8 cellular contexts compared by ENCODE assay signal in genomic region chr11:62880231-62880802, GRCh38. TPM values are rescaled to one million over a fixed set of nuclear protein-coding genes. Genes with fewer than 3 reads are reported as not detected.
DNase-seq lines count a peak whose midpoint lies in the region; ATAC-seq and TF ChIP-seq lines count a peak whose summit lies in the region.

No MANE protein-coding gene starts in this region.

- ATAC-seq in GM19043 (IDR thresholded peaks at IDR 0.05; ENCODE audit: low read depth, unreplicated experiment) (peak; percentile 12), WTC11 (peak; percentile 9), HG03469 (IDR thresholded peaks at IDR 0.05; ENCODE audit: unreplicated experiment) (no peak)

- DNase-seq in HK-2 (ENCODE audit: unreplicated experiment), result peak; percentile 36
- no peak for DNase-seq in WTC11 (ENCODE audit: low spot score)
- peak; percentile 75 to 86 for DNase-seq in fibroblast of lung (ENCODE audit: low read depth in 2 of 2)
- peak; percentile 24 for DNase-seq in neural crest cell (ENCODE audit: low read depth, low spot score)
- no peak for DNase-seq in activated CD4-positive, CD25-positive, alpha-beta regulatory T cell (lab: John Stamatoyannopoulos, UW)

- H2AFZ ChIP-seq in fibroblast of lung (ENCODE audit: low read length), result peak overlapping the region; percentile 6

- POLR2A ChIA-PET in WTC11 (lab: Charles Lee), result interaction anchor here (1.2 to 3.8 kb wide), 9 partner anchors 9 to 153 kb away, joined by 3 to 44 read pairs (median 7); partner anchors contain the start of genes HNRNPUL2, STX5, TMEM179B and TTC9C

- H3K4me3 Mint-ChIP-seq in WTC11 (peak overlapping the region; percentile 99), neural crest cell (peak overlapping the region; percentile 100)

- peaks cover 49% of the 10 kb centered on the region for H3K4me1 Mint-ChIP-seq in WTC11
- peaks cover 63% of the 10 kb centered on the region for H3K4me1 Mint-ChIP-seq in neural crest cell

- no peaks in the 10 kb centered on the region for H3K9me3 ChIP-seq in fibroblast of lung (ENCODE audit: control insufficient read depth, insufficient read depth, low read depth, low read length)

- H3K36me3 Mint-ChIP-seq in WTC11 (peaks cover 62% of the 10 kb centered on the region), neural crest cell (ENCODE audit: low read depth) (peaks cover 44% of the 10 kb centered on the region)

- H3K4me1 ChIP-seq in fibroblast of lung (ENCODE audit: control insufficient read depth, extremely low read depth, insufficient read depth, low read length), result peaks cover 23% of the 10 kb centered on the region

- no peaks in the 10 kb centered on the region for H3K27me3 ChIP-seq in fibroblast of lung (ENCODE audit: control insufficient read depth, insufficient read depth, low read length)

- H3K27me3 Mint-ChIP-seq in WTC11 (ENCODE audit: low read depth) (peaks cover 3% of the 10 kb centered on the region; the same call in 1 of the 2 replicates), neural crest cell (ENCODE audit: low read depth) (peaks cover 12% of the 10 kb centered on the region)

- peaks cover 2% of the 10 kb centered on the region for H4K20me1 ChIP-seq in fibroblast of lung (ENCODE audit: control insufficient read depth, extremely low read depth, insufficient read depth, low read length)

- peak overlapping the region; percentile 99 to 100 (median 99) for H3K4me3 ChIP-seq in fibroblast of lung (replicated peaks in 1 of 4; ENCODE audit: control extremely low read depth in 1 of 4, insufficient read depth in 1 of 4, low read depth in 3 of 4, low read length in 4 of 4)

- H3K79me2 ChIP-seq in fibroblast of lung (ENCODE audit: control insufficient read depth, insufficient read depth, low read length), result peaks cover 42% of the 10 kb centered on the region

- H3K27ac Mint-ChIP-seq in WTC11 (peak overlapping the region; percentile 100), neural crest cell (ENCODE audit: unreplicated experiment) (peak overlapping the region; percentile 98)

- H3K9me3 Mint-ChIP-seq in WTC11 (no peaks in the 10 kb centered on the region), neural crest cell (no peaks in the 10 kb centered on the region)

- H3K36me3 ChIP-seq in fibroblast of lung (ENCODE audit: control insufficient read depth, insufficient read depth, low read length), result peaks cover 22% of the 10 kb centered on the region

- CTCF ChIA-PET in WTC11 (lab: Charles Lee), result interaction anchor here (1.0 to 1.7 kb wide), 4 partner anchors 18 to 153 kb away, joined by 4 to 14 read pairs (median 6); partner anchors contain the start of genes HNRNPUL2 and TMEM179B

- H3K27ac ChIP-seq in C4-2B, result peak overlapping the region; percentile 91
- H3K27ac ChIP-seq in fibroblast of lung (ENCODE audit: insufficient read depth, low read length), result peak overlapping the region; percentile 100

- TF ChIP-seq CTCF in C4-2B (conservative IDR thresholded peaks at IDR 0.05) (no peak), WTC11 (IDR thresholded peaks at IDR 0.05) (no peak), fibroblast of lung (conservative IDR thresholded peaks at IDR 0.05 in 1 of 2, IDR thresholded peaks at IDR 0.05 in 1 of 2; ENCODE audit: low read depth in 1 of 2, low read length in 2 of 2) (no peak), neural crest cell (conservative IDR thresholded peaks at IDR 0.05) (no peak)

- peak overlapping the region; percentile 100 for H3K9ac ChIP-seq in fibroblast of lung (ENCODE audit: insufficient read depth, low read length)

- peak overlapping the region; percentile 98 for H3K4me2 ChIP-seq in fibroblast of lung (ENCODE audit: extremely low read depth, insufficient read depth, low read length)

TF ChIP-seq in WTC11, 78 proteins besides CTCF, POLR2A, EP300 and RAD21 (continues in another document):
- TF ChIP-seq PRRX2 (CRISPR knock-in tag; IDR thresholded peaks at IDR 0.05) (no peak), PRDM15 (CRISPR knock-in tag; IDR thresholded peaks at IDR 0.05) (no peak), CREB1 (CRISPR knock-in tag; IDR thresholded peaks at IDR 0.05) (no peak), STAT6 (CRISPR knock-in tag; conservative IDR thresholded peaks at IDR 0.05; ENCODE audit: low read depth) (no peak), MAX (CRISPR knock-in tag; IDR thresholded peaks at IDR 0.05) (no peak)

RNA-seq across cellular contexts. Expression of gene SLC3A2, which starts 0.4 kb away (rescaled TPM):
- 244 to 334 TPM (median 265 TPM) in 3 replicates for total RNA-seq in WTC11 (2021)
- total RNA-seq in fibroblast of lung, result 344 and 441 TPM in 2 replicates
- 91.2 and 132 TPM in 2 replicates for polyA plus RNA-seq in fibroblast of lung
- polyA plus RNA-seq in fibroblast of lung (2012), result 76.2 and 115 TPM in 2 replicates
- polyA minus RNA-seq in fibroblast of lung (ENCODE audit: low replicate concordance), result 118 and 198 TPM in 2 replicates
- total RNA-seq in neural crest cell, result 181 and 185 TPM in 2 replicates

RNA-seq across cellular contexts. Expression of gene CHRM1, which starts 40.8 kb away (rescaled TPM):
- total RNA-seq in WTC11 (2021), result not detected in 3 replicates
- total RNA-seq in fibroblast of lung, result not detected in 2 replicates
- polyA plus RNA-seq in fibroblast of lung, result not detected in 2 replicates
- not detected in 2 replicates for polyA plus RNA-seq in fibroblast of lung (2012)
- not detected in 2 replicates for polyA minus RNA-seq in fibroblast of lung (ENCODE audit: low replicate concordance)
- total RNA-seq in neural crest cell, result not detected in 2 replicates

RNA-seq across cellular contexts. Expression of gene WDR74, which starts 40.9 kb away (rescaled TPM):
- total RNA-seq in WTC11 (2021) (82.7 to 110 TPM (median 85.2 TPM) in 3 replicates), fibroblast of lung (85.3 and 86.9 TPM in 2 replicates), neural crest cell (62.1 and 69.2 TPM in 2 replicates)
- 14.8 and 24.0 TPM in 2 replicates for polyA plus RNA-seq in fibroblast of lung
- polyA plus RNA-seq in fibroblast of lung (2012), result 22.8 and 36.2 TPM in 2 replicates
- 31.6 and 48.3 TPM in 2 replicates for polyA minus RNA-seq in fibroblast of lung (ENCODE audit: low replicate concordance)

RNA-seq across cellular contexts. Expression of gene TEX54, which starts 47.7 kb away (rescaled TPM):
- total RNA-seq in WTC11 (2021) (0.44 TPM in 1 of 3 replicates, not detected in the others), fibroblast of lung (not detected in 2 replicates), neural crest cell (not detected in 2 replicates)
- polyA plus RNA-seq in fibroblast of lung, result not detected in 2 replicates
- polyA plus RNA-seq in fibroblast of lung (2012), result 0.35 TPM in 1 of 2 replicates, not detected in the other
- polyA minus RNA-seq in fibroblast of lung (ENCODE audit: low replicate concordance), result not detected in 2 replicates

RNA-seq across cellular contexts. Expression of gene STX5, which starts 48.5 kb away (rescaled TPM):
- 27.2 to 30.2 TPM (median 28.0 TPM) in 3 replicates for total RNA-seq in WTC11 (2021)
- 40.3 and 44.9 TPM in 2 replicates for total RNA-seq in fibroblast of lung
- 48.7 and 48.9 TPM in 2 replicates for polyA plus RNA-seq in fibroblast of lung
- 43.4 and 45.8 TPM in 2 replicates for polyA plus RNA-seq in fibroblast of lung (2012)
- polyA minus RNA-seq in fibroblast of lung (ENCODE audit: low replicate concordance), result 39.7 and 53.2 TPM in 2 replicates
- total RNA-seq in neural crest cell, result 24.1 and 27.2 TPM in 2 replicates

Comparison
In these comparisons a context has a peak if more than half of its experiments do, and no peak if none do; other contexts are left out.
1. DNase-seq: peak in HK-2 (single experiment), fibroblast of lung (2 of 2) and neural crest cell (single experiment); none in WTC11 (single experiment) and activated CD4-positive, CD25-positive, alpha-beta regulatory T cell (0 of 4).